Comparison of ENCODE assay signal across 16 cellular contexts in the genomic region with DNA sequence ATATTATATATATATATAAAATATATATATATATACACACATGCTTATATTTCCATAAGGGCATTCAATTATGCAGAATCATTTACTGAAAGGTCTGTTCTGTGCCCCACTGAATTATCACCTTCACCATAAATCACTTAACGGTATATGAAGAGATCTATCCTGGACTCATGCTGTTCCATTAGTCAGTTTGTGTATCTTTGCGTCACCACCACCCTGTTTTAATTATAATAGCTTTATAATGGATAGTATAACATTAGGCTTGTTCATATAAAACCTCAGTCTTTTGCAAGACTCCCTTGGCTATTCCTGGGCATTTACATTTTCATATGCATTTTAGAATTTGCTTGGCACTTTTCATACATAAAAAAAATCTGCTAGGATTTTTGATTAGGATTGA. TPM values are rescaled to one million over a fixed set of nuclear protein-coding genes. Genes with fewer than 3 reads are reported as not detected.
DNase-seq lines count a peak whose midpoint lies in the region; FAIRE-seq lines count a peak whose summit lies in the region.
"Had no signal": no experiment of that assay in that cellular context is flagged by ENCODE, and none has a peak within 500 bp of the region (broad histone marks: within the 10 kb centered on the region; RNA-seq: fewer than 3 reads in every experiment).

No MANE protein-coding gene starts in this region.

- H3K9me2 ChIP-seq in GM23248 (ENCODE audit: insufficient read depth), result no peaks in the 10 kb centered on the region

- H3F3A ChIP-seq in GM23248 (ENCODE audit: insufficient read depth), result no peaks in the 10 kb centered on the region

- H2AFZ ChIP-seq in GM23248, result peak overlapping the region; percentile 11; the same call in 1 of the 2 replicates

- in situ Hi-C loops in GM23248 (cut with MboI), result no loop called here

- no peak overlapping the region for H3K4me2 ChIP-seq in GM23248 (ENCODE audit: unreplicated experiment)

- H3K27me3 ChIP-seq in GM23248 (replicated peaks; ENCODE audit: insufficient read depth), result no peaks in the 10 kb centered on the region
- H3K27me3 ChIP-seq: BE2C had no signal

- H3K9me3 ChIP-seq in GM23248 (ENCODE audit: low read depth), result no peaks in the 10 kb centered on the region
- H3K9me3 ChIP-seq: BE2C, HAP-1 had no signal

- no peak overlapping the region for H3K27ac ChIP-seq in GM23248
- H3K27ac ChIP-seq: C4-2B had no signal

- H3K36me3 ChIP-seq in GM23248 (ENCODE audit: low read depth), result no peaks in the 10 kb centered on the region
- H3K36me3 ChIP-seq: BE2C, HAP-1 had no signal

- FAIRE-seq in GM19239 (lab: Jason Lieb, UNC), result no peak
- FAIRE-seq: GM12891, H1, HepG2, HTR-8/SVneo had no signal

- WGBS in GM23248 (ENCODE audit: low coverage in 1 of 2, low lambda C conversion rate in 2 of 2, missing lambda C conversion rate in 2 of 2), 2 experiments, result 51 to 56% methylated on average over 2 of the region's 2 CpGs

- no peaks in the 10 kb centered on the region for H4K20me1 ChIP-seq in GM23248 (ENCODE audit: insufficient read depth)

- H3K9ac ChIP-seq in GM23248, result no peak overlapping the region

- DNase-seq in GM23248 (peak; percentile 3), NCI-H1417 treated with DMSO at 0.1 percent for 48 hours (lab: John Stamatoyannopoulos, UW) (peak; percentile 75), NCI-H748 treated with DMSO at 0.1 percent for 48 hours (lab: John Stamatoyannopoulos, UW) (peak; percentile 77), GM19239 (ENCODE audit: insufficient read length, low spot score) (no peak), germinal center (ENCODE audit: low spot score) (no peak), OCI-M1 (lab: John Stamatoyannopoulos, UW) (no peak)
- no peak for DNase-seq in activated effector memory CD4-positive, alpha-beta T cell treated with anti-CD3 and anti-CD28 coated beads, Interleukin-2, amount 50 U/mL, for 16 hours
- DNase-seq: BE2C; CD4-positive, alpha-beta memory T cell; DMS79 had no signal

- no peaks in the 10 kb centered on the region for H3K4me1 ChIP-seq in GM23248 (ENCODE audit: insufficient read depth)
- H3K4me1 ChIP-seq: BE2C had no signal

- H3K4me3 ChIP-seq in GM23248, result no peak overlapping the region
- H3K4me3 ChIP-seq: HAP-1 had no signal

- H3K79me2 ChIP-seq in GM23248 (ENCODE audit: insufficient read depth), result no peaks in the 10 kb centered on the region

RNA-seq across cellular contexts. Expression of gene WDR17, which starts 19.1 kb away (rescaled TPM):
- total RNA-seq in GM23248 (2014; rRNA removed; shearing (Covaris generic)), result 0.22 and 0.38 TPM in 2 replicates
- polyA plus RNA-seq in GM23248 (2016; fragmentation: Nextera tagmentation; extraction: Ambion mirVana), result 0.23 and 0.29 TPM in 2 replicates
- total RNA-seq: HepG2 had no signal
- polyA plus RNA-seq: HepG2 had no signal

Comparison
In these comparisons a context has a peak if more than half of its experiments do, and no peak if none do; other contexts are left out.
1. DNase-seq: peak in GM23248 (single experiment), NCI-H1417 treated with DMSO at 0.1 percent for 48 hours (single experiment) and NCI-H748 treated with DMSO at 0.1 percent for 48 hours (single experiment); none in GM19239 (single experiment), activated effector memory CD4-positive, alpha-beta T cell treated with anti-CD3 and anti-CD28 coated beads, Interleukin-2, amount 50 U/mL, for 16 hours (single experiment), germinal center (single experiment) and OCI-M1 (single experiment).